Comparison of ENCODE assay signal across 21 cellular contexts in genomic region chr17:14311186-14311705, GRCh38.
"Had no signal": no experiment of that assay in that cellular context is flagged by ENCODE, and none has a peak within 500 bp of the region (broad histone marks: within the 10 kb centered on the region; RNA-seq: fewer than 3 reads in every experiment).

No MANE protein-coding gene starts in this region.

- H3K27me3 Mint-ChIP-seq: activated CD4-positive, alpha-beta memory T cell treated with anti-CD3 and anti-CD28 coated beads for 36 hours; activated CD4-positive, alpha-beta T cell treated with anti-CD3 and anti-CD28 coated beads for 36 hours; central memory CD8-positive, alpha-beta T cell; naive thymus-derived CD4-positive, alpha-beta T cell had no signal

- H3K9me3 ChIP-seq: gastroesophageal sphincter, thyroid gland had no signal

- DNase-seq: activated CD4-positive, alpha-beta memory T cell treated with anti-CD3 and anti-CD28 coated beads for 36 hours; activated CD4-positive, alpha-beta T cell treated with anti-CD3 and anti-CD28 coated beads for 36 hours; activated naive CD4-positive, alpha-beta T cell treated with Interleukin-2 at 50 U/mL for 16 hours; activated T-cell treated with anti-CD3 and anti-CD28 coated beads, Interleukin-2, amount 50 U/mL, for 1 hour; anterior cingulate cortex; brain microvascular endothelial cell; mesenchymal stem cell; naive thymus-derived CD4-positive, alpha-beta T cell; nucleus accumbens; retina; stimulated activated CD4-positive, alpha-beta T cell treated with anti-CD3 and anti-CD28 coated beads, Interleukin-12 subunit alpha, Interleukin-12 subunit beta, amount 100 ng/mL, for 4 hours; stimulated activated CD4-positive, alpha-beta T cell treated with anti-CD3 and anti-CD28 coated beads, Interleukin-1b, Interleukin-23, amount 100 ng/mL, for 48 hours; stimulated activated CD8-positive, alpha-beta memory T cell treated with anti-CD3 and anti-CD28 coated beads, Interleukin-4, amount 100 ng/mL, for 48 hours; stimulated activated naive CD4-positive, alpha-beta T cell had no signal

- H3K27me3 ChIP-seq: brain microvascular endothelial cell had no signal

- H3K4me3 Mint-ChIP-seq: activated CD4-positive, alpha-beta T cell treated with anti-CD3 and anti-CD28 coated beads for 36 hours; activated CD8-positive, alpha-beta memory T cell treated with anti-CD3 and anti-CD28 coated beads, Interleukin-2, amount 10 ng/mL, durations not matched to agents 7 days and 5 days had no signal

- H3K27ac ChIP-seq: brain microvascular endothelial cell, coronary artery, gastroesophageal sphincter, thyroid gland had no signal

- H3K9me3 Mint-ChIP-seq: activated CD4-positive, alpha-beta memory T cell treated with anti-CD3 and anti-CD28 coated beads for 36 hours; activated T-helper 2 cell treated with anti-CD3 and anti-CD28 coated beads, Interferon-gamma antibody, Interleukin-2, Interleukin-4, amounts not matched to agents 10 μg/mL and 5 μg/mL and 100 μg/mL, durations not matched to agents 14 hours and 24 hours and 36 hours; central memory CD8-positive, alpha-beta T cell; naive thymus-derived CD4-positive, alpha-beta T cell had no signal

- H3K27ac Mint-ChIP-seq: activated CD8-positive, alpha-beta memory T cell treated with anti-CD3 and anti-CD28 coated beads, Interleukin-2, amount 10 ng/mL, durations not matched to agents 7 days and 5 days; activated T-helper 2 cell treated with anti-CD3 and anti-CD28 coated beads, Interferon-gamma antibody, Interleukin-2, Interleukin-4, amounts not matched to agents 10 μg/mL and 5 μg/mL and 100 μg/mL, durations not matched to agents 14 hours and 24 hours and 36 hours had no signal

- ATAC-seq: activated CD4-positive, alpha-beta T cell treated with anti-CD3 and anti-CD28 coated beads for 36 hours; activated CD8-positive, alpha-beta memory T cell treated with anti-CD3 and anti-CD28 coated beads, Interleukin-2, amount 10 ng/mL, durations not matched to agents 7 days and 5 days; esophagus mucosa; gastroesophageal sphincter; naive thymus-derived CD4-positive, alpha-beta T cell had no signal
